Comparison of ENCODE assay signal across 22 cellular contexts in the genomic region with DNA sequence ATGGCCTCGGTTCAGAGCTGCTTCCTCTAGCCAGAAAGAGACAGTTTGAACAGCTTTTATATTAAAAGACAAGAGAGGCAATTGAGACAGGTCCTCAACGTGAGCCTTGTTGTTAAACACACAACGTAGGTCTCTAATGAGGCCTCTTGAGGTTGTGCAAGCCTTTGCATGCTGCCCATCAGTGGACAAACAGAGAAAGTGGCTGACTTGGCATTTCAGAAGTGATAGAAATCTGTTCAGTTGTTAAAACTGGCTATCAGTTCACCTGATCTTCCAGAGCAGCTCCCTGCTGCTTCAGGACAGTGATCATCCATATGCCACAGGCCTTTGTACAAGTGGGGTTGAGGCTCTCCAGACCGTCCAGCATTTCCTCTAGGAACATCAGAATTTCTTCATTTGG. TPM values are rescaled to one million over a fixed set of nuclear protein-coding genes. Genes with fewer than 3 reads are reported as not detected.
"Had no signal": no experiment of that assay in that cellular context is flagged by ENCODE, and none has a peak within 500 bp of the region (broad histone marks: within the 10 kb centered on the region; RNA-seq: fewer than 3 reads in every experiment).

No MANE protein-coding gene starts in this region.

- H3K9me3 ChIP-seq: colonic mucosa, heart left ventricle, mucosa of descending colon, right atrium auricular region had no signal

- FAIRE-seq: endothelial cell of umbilical vein, frontal cortex, islet of Langerhans, small intestine, urothelium cell line had no signal

- H3K4me1 ChIP-seq: colonic mucosa, heart left ventricle, right atrium auricular region had no signal

- ATAC-seq: heart left ventricle; mucosa of descending colon; naive thymus-derived CD8-positive, alpha-beta T cell had no signal

- DNase-seq: colonic mucosa; dermis blood vessel endothelial cell; erythroblast; heart left ventricle; hypothalamus; kidney glomerular epithelial cell; mucosa of descending colon; naive thymus-derived CD8-positive, alpha-beta T cell; small intestine; stimulated activated CD4-positive, alpha-beta T cell treated with anti-CD3 and anti-CD28 coated beads, Interleukin-12 subunit alpha, Interleukin-12 subunit beta, amount 100 ng/mL, for 4 hours; stimulated activated naive CD4-positive, alpha-beta T cell treated with Interleukin-2 at 50 U/mL for 16 hours; trophoblast cell had no signal

- H3K36me3 ChIP-seq: colonic mucosa, heart left ventricle, right atrium auricular region had no signal

- H3K27ac ChIP-seq: colonic mucosa, heart left ventricle, right atrium auricular region had no signal

- H3K4me3 ChIP-seq: colonic mucosa, heart left ventricle, mucosa of descending colon, right atrium auricular region had no signal

- H3K27me3 ChIP-seq: colonic mucosa, heart left ventricle, right atrium auricular region had no signal

RNA-seq across cellular contexts. Expression of a gene that starts 58.8 kb away (rescaled TPM):
- total RNA-seq: cerebellum; colonic mucosa; dermis blood vessel endothelial cell; endothelial cell of umbilical vein; frontal cortex; glomerular endothelial cell; heart left ventricle; mucosa of descending colon; naive thymus-derived CD8-positive, alpha-beta T cell; osteocyte; posterior vena cava had no signal
- polyA plus RNA-seq: endothelial cell of umbilical vein; heart left ventricle; naive thymus-derived CD8-positive, alpha-beta T cell; neural cell had no signal
